In the genomic region with DNA sequence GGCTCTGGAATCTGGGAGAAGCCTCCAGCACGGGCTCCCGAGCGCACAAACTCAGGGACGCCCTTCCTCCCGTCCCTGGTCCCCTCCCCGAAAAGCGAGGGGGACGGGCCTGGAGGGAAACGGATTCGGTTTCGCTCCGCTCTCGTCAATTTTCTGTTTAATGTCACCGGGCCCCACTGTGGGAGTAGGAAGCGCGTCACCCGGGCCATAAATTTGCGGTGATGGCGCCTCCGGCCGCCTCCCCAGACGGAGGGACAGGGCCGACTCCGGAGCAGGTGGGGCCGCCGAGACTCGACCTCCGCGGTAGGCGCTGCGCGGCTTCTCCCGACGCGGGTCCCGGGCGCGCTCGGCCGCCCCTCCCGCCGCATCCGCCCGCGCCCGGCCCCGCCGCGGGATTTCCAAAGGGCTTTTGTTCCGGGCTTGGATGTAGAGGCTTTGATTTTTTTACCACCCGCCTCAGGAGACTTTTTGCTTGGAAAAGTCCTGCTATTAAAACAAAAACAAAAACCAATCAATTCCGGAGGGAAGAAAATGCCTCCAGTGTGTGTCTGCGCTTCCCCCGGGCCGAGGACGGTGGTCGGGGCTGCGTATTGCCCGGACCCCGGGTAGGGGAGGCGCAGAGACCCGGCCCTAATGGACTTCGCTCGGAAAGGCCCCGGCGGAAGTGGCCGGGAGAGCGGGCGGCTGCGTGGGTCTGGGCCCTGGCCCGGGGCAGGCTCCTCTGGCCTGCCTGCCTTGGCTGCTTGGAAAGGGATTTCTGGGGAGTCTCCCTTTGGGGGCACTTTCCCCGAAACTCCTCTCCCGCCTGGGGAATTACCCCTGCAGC, we compare ENCODE assay signal across 8 cellular contexts. TPM values are rescaled to one million over a fixed set of nuclear protein-coding genes. Genes with fewer than 3 reads are reported as not detected.
DNase-seq lines count a peak whose midpoint lies in the region; ATAC-seq and TF ChIP-seq lines count a peak whose summit lies in the region.

No MANE protein-coding gene starts in this region.

- H3K27me3 Mint-ChIP-seq in Calu3 (ENCODE audit: unreplicated experiment): peaks cover 78% of the 10 kb centered on the region

- no peaks in the 10 kb centered on the region for H3K4me1 Mint-ChIP-seq in Calu3 (ENCODE audit: low read depth, unreplicated experiment)

- no TSS peak for BruUV-seq in Calu3 (replicated peaks; lab: Mats Ljungman, UMichigan)

- peak overlapping the region; percentile 78 for H3K27ac ChIP-seq in parathyroid adenoma

- H3K79me2 ChIP-seq in parathyroid adenoma: no peaks in the 10 kb centered on the region

- CTCF ChIA-PET in Calu3 (lab: Charles Lee): no interaction called here

- peak overlapping the region; percentile 68 for H3K4me2 ChIP-seq in parathyroid adenoma (ENCODE audit: low read length)

- H3K9ac ChIP-seq in parathyroid adenoma: peak overlapping the region; percentile 80

- H3K9me3 ChIP-seq in MG63: no peaks in the 10 kb centered on the region
- no peaks in the 10 kb centered on the region for H3K9me3 ChIP-seq in parathyroid adenoma (ENCODE audit: control insufficient read depth, low read length)

- TF ChIP-seq CTCF in Calu3 (IDR thresholded peaks at IDR 0.05; ENCODE audit: unreplicated experiment): no peak
- TF ChIP-seq CTCF in parathyroid adenoma (IDR thresholded peaks at IDR 0.05): no peak

- H3K4me1 ChIP-seq in parathyroid adenoma: peaks cover 17% of the 10 kb centered on the region

- no peak for DNase-seq in Calu3
- DNase-seq in MG63: peak; percentile 64
- peak in 1 of 2 donors; percentile 66 for DNase-seq in activated naive CD4-positive, alpha-beta T cell treated with anti-CD3 and anti-CD28 coated beads, Interleukin-2, amount 50 U/mL, for 72 hours (ENCODE audit: low spot score in 2 of 2)
- DNase-seq in left cardiac atrium: peak; percentile 73
- no peak for DNase-seq in GOT3 (lab: John Stamatoyannopoulos, UW)

- intact Hi-C loops in Calu3 (cut with micrococcal nuclease; ENCODE audit: unreplicated experiment): no loop called here
- intact Hi-C loops in left cardiac atrium (cut with DNase I): no loop called here

- H3K27me3 ChIP-seq in MG63: no peaks in the 10 kb centered on the region
- H3K27me3 ChIP-seq in parathyroid adenoma (ENCODE audit: control insufficient read depth, insufficient read depth, low read length): no peaks in the 10 kb centered on the region

- peak overlapping the region; percentile 56 for H3K4me3 Mint-ChIP-seq in Calu3 (ENCODE audit: low read depth, unreplicated experiment)

- H3K36me3 ChIP-seq in MG63: peaks cover 7% of the 10 kb centered on the region
- no peaks in the 10 kb centered on the region for H3K36me3 ChIP-seq in parathyroid adenoma (ENCODE audit: control insufficient read depth, insufficient read depth, low read length)

- no peaks in the 10 kb centered on the region for H3K9me3 Mint-ChIP-seq in Calu3 (ENCODE audit: low read depth, unreplicated experiment)
- H3K9me3 Mint-ChIP-seq in activated naive CD4-positive, alpha-beta T cell treated with anti-CD3 and anti-CD28 coated beads, Interleukin-2, amount 50 U/mL, for 72 hours: no peaks in the 10 kb centered on the region

- no peak overlapping the region for H3K27ac Mint-ChIP-seq in Calu3 (ENCODE audit: unreplicated experiment)
- H3K27ac Mint-ChIP-seq in activated naive CD4-positive, alpha-beta T cell treated with anti-CD3 and anti-CD28 coated beads, Interleukin-2, amount 50 U/mL, for 72 hours: no peak overlapping the region

- peak overlapping the region; percentile 96 for H2AFZ ChIP-seq in parathyroid adenoma

- ATAC-seq in activated naive CD4-positive, alpha-beta T cell treated with anti-CD3 and anti-CD28 coated beads, Interleukin-2, amount 50 U/mL, for 72 hours: peak; percentile 75 to 87
- ATAC-seq in left cardiac atrium (peak; percentile 29 to 49), GM18873 (IDR thresholded peaks at IDR 0.05; ENCODE audit: low FRiP score, unreplicated experiment) (no peak), HG03108 (IDR thresholded peaks at IDR 0.05; ENCODE audit: unreplicated experiment) (no peak)

- H3K36me3 Mint-ChIP-seq in Calu3 (ENCODE audit: insufficient read depth, unreplicated experiment): peaks cover 5% of the 10 kb centered on the region
- no peaks in the 10 kb centered on the region for H3K36me3 Mint-ChIP-seq in activated naive CD4-positive, alpha-beta T cell treated with anti-CD3 and anti-CD28 coated beads, Interleukin-2, amount 50 U/mL, for 72 hours

- H3K4me3 ChIP-seq in MG63 (peak overlapping the region; percentile 61), parathyroid adenoma (ENCODE audit: low read depth, low read length) (peak overlapping the region; percentile 61)

RNA-seq across cellular contexts. Expression of a gene that starts 7.8 kb away (rescaled TPM):
- total RNA-seq in Calu3 (2022): 0.17 and 0.27 TPM in 2 replicates
- 3.6 and 10.4 TPM in 2 replicates for total RNA-seq in MG63 (2014; rRNA removed; shearing (Covaris generic); ENCODE audit: low replicate concordance)
- total RNA-seq in activated naive CD4-positive, alpha-beta T cell treated with anti-CD3 and anti-CD28 coated beads, Interleukin-2, amount 50 U/mL, for 72 hours: under 1 TPM in 1 of 2 donors, not detected in 1; 0.16 TPM
- 1 to 10 TPM; 8.3 to 9.9 TPM for total RNA-seq in left cardiac atrium

Comparison
In these comparisons a context has a peak if more than half of its experiments do, and no peak if none do; other contexts are left out.
1. DNase-seq: peak in MG63 (single experiment) and left cardiac atrium (single experiment); none in Calu3 (single experiment) and GOT3 (single experiment).
2. ATAC-seq: peak in activated naive CD4-positive, alpha-beta T cell treated with anti-CD3 and anti-CD28 coated beads, Interleukin-2, amount 50 U/mL, for 72 hours (2 of 2) and left cardiac atrium (2 of 2); none in GM18873 (single experiment) and HG03108 (single experiment).